6 cellular contexts compared by ENCODE assay signal in the genomic region with DNA sequence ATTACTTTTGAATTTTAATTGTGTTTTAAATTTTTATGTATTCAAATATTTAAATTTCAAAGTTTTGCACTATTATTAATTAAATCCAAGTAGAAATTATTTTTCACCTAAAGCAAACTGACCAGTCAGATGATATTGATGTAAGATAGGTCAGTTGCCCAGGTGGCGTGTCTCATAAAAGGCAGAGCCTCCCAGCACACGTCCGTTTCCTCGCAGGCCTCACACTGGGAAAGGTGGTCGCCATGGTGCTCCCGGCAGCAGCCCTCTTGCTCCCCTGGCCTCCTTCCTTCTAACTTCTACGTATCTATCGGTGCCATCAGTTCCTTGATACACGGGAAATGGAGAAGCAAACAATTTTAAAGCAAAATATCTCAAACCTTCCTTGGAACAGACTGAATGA.
"Had no signal": no experiment of that assay in that cellular context is flagged by ENCODE, and none has a peak within 500 bp of the region (broad histone marks: within the 10 kb centered on the region; RNA-seq: fewer than 3 reads in every experiment).

No MANE protein-coding gene starts in this region.

- H3K9me3 ChIP-seq: HAP-1 had no signal

- H3K4me1 ChIP-seq: HAP-1 had no signal

- H3K27ac ChIP-seq: GM23248, HL-60 had no signal

- DNase-seq: GM23248, GOT3, H7, HFFc6 had no signal

- H3K4me3 ChIP-seq: GM23248, HAP-1 had no signal

- H3K36me3 ChIP-seq: HAP-1 had no signal
